Comparison of ENCODE assay signal across 10 cellular contexts in genomic region chr20:33686984-33687366, GRCh38. TPM values are rescaled to one million over a fixed set of nuclear protein-coding genes. Genes with fewer than 3 reads are reported as not detected.
DNase-seq lines count a peak whose midpoint lies in the region; ATAC-seq and TF ChIP-seq lines count a peak whose summit lies in the region.
"Had no signal": no experiment of that assay in that cellular context is flagged by ENCODE, and none has a peak within 500 bp of the region (broad histone marks: within the 10 kb centered on the region; RNA-seq: fewer than 3 reads in every experiment).

No MANE protein-coding gene starts in this region.

- no peak for TF ChIP-seq POLR2A in adrenal gland (IDR thresholded peaks at IDR 0.05)

- H4K8ac ChIP-seq in mesenchymal stem cell (ENCODE audit: low read length) = peak overlapping the region; percentile 78

- no peak overlapping the region for H4K91ac ChIP-seq in mesenchymal stem cell (ENCODE audit: low read length)

- H2BK12ac ChIP-seq in mesenchymal stem cell (ENCODE audit: low read length in 2 of 2) = peak overlapping the region; percentile 27 to 44

- peak overlapping the region; percentile 6 for H2BK15ac ChIP-seq in mesenchymal stem cell (ENCODE audit: low read depth, poor library complexity, severe bottlenecking)

- H3K9ac ChIP-seq in mesenchymal stem cell (ENCODE audit: low read length) = no peak overlapping the region

- no peak overlapping the region for H3K14ac ChIP-seq in mesenchymal stem cell (ENCODE audit: low read length in 2 of 2)

- TF ChIP-seq CTCF in adrenal gland (IDR thresholded peaks at IDR 0.05) (no peak), upper lobe of right lung (IDR thresholded peaks at IDR 0.05) (no peak)

- H3K36me3 ChIP-seq in adrenal gland (replicated peaks in 1 of 2) (no peaks in the 10 kb centered on the region), mesenchymal stem cell (ENCODE audit: control insufficient read depth in 1 of 2, insufficient read depth in 2 of 2, low read depth in 1 of 2, low read length in 2 of 2) (no peaks in the 10 kb centered on the region), upper lobe of right lung (no peaks in the 10 kb centered on the region)

- H3K23ac ChIP-seq in mesenchymal stem cell (ENCODE audit: low read length in 2 of 2) = no peak overlapping the region

- ATAC-seq in right cardiac atrium = no peak
- ATAC-seq in Right ventricle myocardium inferior = no peak
- ATAC-seq in upper lobe of right lung = no peak
- no peak for ATAC-seq in GM19455 (IDR thresholded peaks at IDR 0.05; ENCODE audit: unreplicated experiment)

- H3K4me3 ChIP-seq in right cardiac atrium (ENCODE audit: low read length) = no peak overlapping the region
- peak overlapping the region in 1 of 4 donors; percentile 24 for H3K4me3 ChIP-seq in adrenal gland
- H3K4me3 ChIP-seq in mesenchymal stem cell (ENCODE audit: insufficient read depth in 1 of 2, low read depth in 1 of 2, low read length in 2 of 2) = peak overlapping the region in 1 of 2 experiments; percentile 76
- H3K4me3 ChIP-seq in upper lobe of right lung = peak overlapping the region; percentile 34

- no peak overlapping the region for H2BK120ac ChIP-seq in mesenchymal stem cell (ENCODE audit: low read depth, low read length)

- H2AFZ ChIP-seq in mesenchymal stem cell (ENCODE audit: low read depth, low read length) = peak overlapping the region; percentile 30

- no peak overlapping the region for H2AK5ac ChIP-seq in mesenchymal stem cell (ENCODE audit: low read length, severe bottlenecking)

- peak overlapping the region in 1 of 2 experiments; percentile 19 for H3K4ac ChIP-seq in mesenchymal stem cell (ENCODE audit: low read depth in 1 of 2, low read length in 2 of 2)

- H2BK5ac ChIP-seq in mesenchymal stem cell (ENCODE audit: low read depth, low read length, poor library complexity, severe bottlenecking) = no peak overlapping the region

- H3K27ac ChIP-seq in right cardiac atrium (ENCODE audit: low read length) (peak overlapping the region; percentile 3), adrenal gland (peak overlapping the region in 3 of 5 donors; percentile 8 to 47 (median 44)), mesenchymal stem cell (ENCODE audit: low read length, poor library complexity, severe bottlenecking) (no peak overlapping the region), upper lobe of right lung (no peak overlapping the region)

- H3K18ac ChIP-seq in mesenchymal stem cell (ENCODE audit: low read depth in 1 of 2, low read length in 2 of 2) = peak overlapping the region; percentile 16 to 82

- H3K4me2 ChIP-seq in mesenchymal stem cell (ENCODE audit: low read length, poor library complexity, severe bottlenecking) = peak overlapping the region; percentile 81

- intact Hi-C loops in right cardiac atrium (cut with DNase I) = no loop called here
- intact Hi-C loops in Right ventricle myocardium inferior (cut with DNase I) = no loop called here
- intact Hi-C loops in adrenal gland (cut with DNase I) = no loop called here
- intact Hi-C loops in upper lobe of right lung (cut with DNase I) = no loop called here

- WGBS in right cardiac atrium = 80% methylated on average over 14 of the region's 14 CpGs
- 76 to 84% (median 82%) methylated on average over 14 of the region's 14 CpGs for WGBS in adrenal gland, 4 donors
- 81% methylated on average over 13 of the region's 14 CpGs for WGBS in mesenchymal stem cell

- H3K4me1 ChIP-seq in right cardiac atrium (ENCODE audit: control insufficient read depth, insufficient read depth, low read length) (no peaks in the 10 kb centered on the region), adrenal gland (replicated peaks in 1 of 2) (peaks cover 25 to 39% of the 10 kb centered on the region in 2 donors), mesenchymal stem cell (ENCODE audit: control insufficient read depth, insufficient read depth, low read depth, low read length) (peaks cover 21% of the 10 kb centered on the region), upper lobe of right lung (peaks cover 18% of the 10 kb centered on the region)

- DNase-seq in right cardiac atrium (peak in 1 of 3 donors; percentile 50), Right ventricle myocardium inferior (ENCODE audit: missing footprints) (no peak), adrenal gland (peak in 1 of 7 donors; percentile 53), mesenchymal stem cell (no peak), upper lobe of right lung (no peak), HK-2 (ENCODE audit: unreplicated experiment) (no peak), AG20443 (ENCODE audit: low spot score) (no peak)

- H3K79me1 ChIP-seq in mesenchymal stem cell (replicated peaks; ENCODE audit: low read length, poor library complexity, severe bottlenecking) = peaks cover 11% of the 10 kb centered on the region

- H3K9me3 ChIP-seq in right cardiac atrium (ENCODE audit: control insufficient read depth, low read length) = no peaks in the 10 kb centered on the region
- H3K9me3 ChIP-seq in adrenal gland (replicated peaks in 1 of 3) = no peaks in the 10 kb centered on the region
- H3K9me3 ChIP-seq in mesenchymal stem cell (ENCODE audit: control insufficient read depth, low read length) = no peaks in the 10 kb centered on the region
- H3K9me3 ChIP-seq in upper lobe of right lung = no peaks in the 10 kb centered on the region

- H3K27me3 ChIP-seq in right cardiac atrium (ENCODE audit: control insufficient read depth, insufficient read depth) = no peaks in the 10 kb centered on the region
- no peaks in the 10 kb centered on the region for H3K27me3 ChIP-seq in adrenal gland
- H3K27me3 ChIP-seq in mesenchymal stem cell (ENCODE audit: control insufficient read depth in 1 of 2, insufficient read depth in 1 of 2, low read length in 2 of 2) = no peaks in the 10 kb centered on the region
- H3K27me3 ChIP-seq in upper lobe of right lung = no peaks in the 10 kb centered on the region

RNA-seq across cellular contexts. Expression of gene E2F1, which starts 0.8 kb away (rescaled TPM):
- 1 to 10 TPM in 2 of 4 donors, under 1 TPM in 2; 0.45 to 2.2 (median 1.0) TPM for total RNA-seq in right cardiac atrium
- 0.52 TPM for polyA plus RNA-seq in right cardiac atrium
- total RNA-seq in Right ventricle myocardium inferior = 2.3 TPM
- 1 to 10 TPM; 3.0 to 8.3 (median 5.7) TPM for total RNA-seq in adrenal gland
- 1 to 10 TPM; 4.6 to 6.8 (median 4.7) TPM for polyA plus RNA-seq in adrenal gland
- 2.2 TPM for polyA plus RNA-seq in mesenchymal stem cell (2013, experiment 1 of 2)
- 2.1 TPM for polyA plus RNA-seq in mesenchymal stem cell (2013, experiment 2 of 2)
- 2.4 TPM for total RNA-seq in upper lobe of right lung

RNA-seq across cellular contexts. Expression of gene NECAB3, which starts 12.7 kb away (rescaled TPM):
- total RNA-seq in right cardiac atrium = 10 to 100 TPM; 55.4 to 61.3 (median 57.0) TPM
- 57.4 TPM for polyA plus RNA-seq in right cardiac atrium
- 70.8 TPM for total RNA-seq in Right ventricle myocardium inferior
- total RNA-seq in adrenal gland = 100 to 1,000 TPM in 7 of 8 donors, 10 to 100 TPM in 1; 91.5 to 187 (median 142) TPM
- 100 to 1,000 TPM in 2 of 3 donors, 10 to 100 TPM in 1; 23.4 to 279 (median 174) TPM for polyA plus RNA-seq in adrenal gland
- polyA plus RNA-seq in mesenchymal stem cell (2013, experiment 1 of 2) = 13.7 TPM
- polyA plus RNA-seq in mesenchymal stem cell (2013, experiment 2 of 2) = 12.4 TPM
- total RNA-seq in upper lobe of right lung = 56.2 TPM

RNA-seq across cellular contexts. Expression of gene ACTL10, which starts 20.2 kb away (rescaled TPM):
- total RNA-seq in right cardiac atrium = under 1 TPM; 0.29 to 0.71 (median 0.32) TPM
- 0.27 TPM for polyA plus RNA-seq in right cardiac atrium
- total RNA-seq in Right ventricle myocardium inferior = 0.19 TPM
- 1 to 10 TPM in 4 of 8 donors, under 1 TPM in 4; 0.38 to 3.1 (median 0.93) TPM for total RNA-seq in adrenal gland
- under 1 TPM; 0.18 to 0.48 (median 0.47) TPM for polyA plus RNA-seq in adrenal gland
- polyA plus RNA-seq in mesenchymal stem cell (2013, experiment 1 of 2) = not detected
- not detected for polyA plus RNA-seq in mesenchymal stem cell (2013, experiment 2 of 2)
- 1.3 TPM for total RNA-seq in upper lobe of right lung

RNA-seq across cellular contexts. Expression of gene C20orf144, which starts 24.8 kb away (rescaled TPM):
- total RNA-seq in right cardiac atrium (not detected), Right ventricle myocardium inferior (not detected), adrenal gland (under 1 TPM in 2 of 8 donors, not detected in 6; 0.14 to 0.32 TPM), upper lobe of right lung (0.23 TPM)
- polyA plus RNA-seq in right cardiac atrium (0.05 TPM), adrenal gland (under 1 TPM in 2 of 3 donors, not detected in 1; 0.10 to 0.16 TPM)
- 0.11 TPM for polyA plus RNA-seq in mesenchymal stem cell (2013, experiment 1 of 2)
- polyA plus RNA-seq in mesenchymal stem cell (2013, experiment 2 of 2) = 0.04 TPM
- total RNA-seq: Daoy, urinary bladder had no signal

RNA-seq across cellular contexts. Expression of gene PXMP4, which starts 33.1 kb away (rescaled TPM):
- total RNA-seq in right cardiac atrium (10 to 100 TPM in 3 of 4 donors, 1 to 10 TPM in 1; 8.0 to 12.9 (median 11.2) TPM), Right ventricle myocardium inferior (11.4 TPM), adrenal gland (10 to 100 TPM; 11.9 to 47.4 (median 25.3) TPM), upper lobe of right lung (35.6 TPM)
- polyA plus RNA-seq in right cardiac atrium (4.2 TPM), adrenal gland (10 to 100 TPM in 2 of 3 donors, 1 to 10 TPM in 1; 6.8 to 19.0 (median 16.3) TPM)
- 3.2 TPM for polyA plus RNA-seq in mesenchymal stem cell (2013, experiment 1 of 2)
- 2.7 TPM for polyA plus RNA-seq in mesenchymal stem cell (2013, experiment 2 of 2)

Comparison
In these comparisons a context has a peak if more than half of its experiments do, and no peak if none do; other contexts are left out.
1. H3K27ac ChIP-seq: peak in right cardiac atrium (single experiment) and adrenal gland (3 of 5); none in mesenchymal stem cell (single experiment) and upper lobe of right lung (single experiment).